8 cellular contexts compared by ENCODE assay signal in the genomic region with DNA sequence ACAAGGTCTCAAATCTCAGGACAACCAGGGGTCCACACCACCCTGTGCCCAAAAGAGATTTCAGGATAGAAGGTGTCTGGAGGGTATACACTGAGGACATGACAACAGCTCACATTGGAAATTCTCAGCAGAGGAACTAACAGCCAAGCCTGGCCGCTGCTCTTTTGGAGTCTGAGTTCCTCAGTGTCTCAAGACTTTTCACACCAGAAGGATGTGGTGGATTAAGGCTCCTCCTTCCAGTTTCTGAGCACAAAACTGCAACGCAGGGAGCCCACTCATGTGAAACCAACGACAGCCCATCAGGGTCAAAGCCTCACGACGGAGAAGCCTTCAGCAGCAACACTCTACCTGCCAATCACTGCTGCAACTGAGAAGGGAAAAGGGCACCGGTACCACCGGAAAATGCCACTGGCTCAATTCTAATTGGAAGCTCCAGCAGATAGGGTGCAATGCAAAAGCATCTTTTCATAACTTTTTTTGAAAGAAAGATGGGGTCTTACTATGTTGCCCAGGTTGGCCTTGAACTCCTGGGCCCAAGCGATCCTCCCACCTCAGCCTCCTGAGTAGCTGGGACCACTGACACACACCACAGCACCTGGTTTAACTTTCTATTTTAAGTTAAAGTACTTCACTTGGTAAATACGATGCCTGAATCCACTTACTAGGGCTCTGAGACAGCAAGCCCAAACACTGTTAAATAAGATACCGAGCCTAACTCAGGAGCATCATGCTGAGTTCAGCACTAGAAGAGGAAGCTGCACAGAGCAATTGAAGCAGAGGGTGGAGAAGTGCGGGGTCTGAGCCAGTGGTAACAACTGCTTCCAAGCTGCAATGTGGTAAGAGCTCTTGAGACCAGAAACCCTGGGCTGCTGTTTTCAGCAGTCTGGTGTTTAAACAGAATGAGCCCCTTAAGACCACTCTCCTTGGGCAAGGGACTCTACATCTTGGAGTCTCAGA.
DNase-seq lines count a peak whose midpoint lies in the region; ATAC-seq lines count a peak whose summit lies in the region.

No MANE protein-coding gene starts in this region.

- peak; percentile 44 for DNase-seq in activated naive CD4-positive, alpha-beta T cell treated with Interleukin-2 at 50 U/mL for 16 hours
- no peak for DNase-seq in activated naive CD4-positive, alpha-beta T cell (lab: John Stamatoyannopoulos, UW)
- DNase-seq in KG1 (lab: John Stamatoyannopoulos, UW) (peak; percentile 68), midbrain (lab: John Stamatoyannopoulos, UW) (peak; percentile 20)
- peak; percentile 72 for DNase-seq in activated effector memory CD4-positive, alpha-beta T cell treated with anti-CD3 and anti-CD28 coated beads, Interleukin-2, amount 50 U/mL, for 16 hours
- DNase-seq in activated CD4-positive, CD25-positive, alpha-beta regulatory T cell (lab: John Stamatoyannopoulos, UW) = no peak

- ATAC-seq in HG03025 (IDR thresholded peaks at IDR 0.05; ENCODE audit: low FRiP score, unreplicated experiment) (no peak), GM19324 (IDR thresholded peaks at IDR 0.05; ENCODE audit: low FRiP score, unreplicated experiment) (no peak)

Comparison
In these comparisons a context has a peak if more than half of its experiments do, and no peak if none do; other contexts are left out.
1. DNase-seq: peak in activated naive CD4-positive, alpha-beta T cell treated with Interleukin-2 at 50 U/mL for 16 hours (single experiment), KG1 (single experiment), activated effector memory CD4-positive, alpha-beta T cell treated with anti-CD3 and anti-CD28 coated beads, Interleukin-2, amount 50 U/mL, for 16 hours (single experiment) and midbrain (single experiment); none in activated naive CD4-positive, alpha-beta T cell (0 of 4) and activated CD4-positive, CD25-positive, alpha-beta regulatory T cell (0 of 4).